7 cellular contexts compared by ENCODE assay signal in genomic region chr7:95460653-95461052, GRCh38. TPM values are rescaled to one million over a fixed set of nuclear protein-coding genes. Genes with fewer than 3 reads are reported as not detected.
"Had no signal": no experiment of that assay in that cellular context is flagged by ENCODE, and none has a peak within 500 bp of the region (broad histone marks: within the 10 kb centered on the region; RNA-seq: fewer than 3 reads in every experiment).

No MANE protein-coding gene starts in this region.

RNA-seq across cellular contexts. Expression of gene ASB4, which starts 25.1 kb away (rescaled TPM):
- total RNA-seq: kidney; kidney epithelial cell; lung microvascular endothelial cell; mammary epithelial cell; naive thymus-derived CD4-positive, alpha-beta T cell had no signal
- polyA plus RNA-seq: immature natural killer cell; keratinocyte; mammary epithelial cell; naive thymus-derived CD4-positive, alpha-beta T cell had no signal
